ENCODE assay signal across 4 cellular contexts in the genomic region with DNA sequence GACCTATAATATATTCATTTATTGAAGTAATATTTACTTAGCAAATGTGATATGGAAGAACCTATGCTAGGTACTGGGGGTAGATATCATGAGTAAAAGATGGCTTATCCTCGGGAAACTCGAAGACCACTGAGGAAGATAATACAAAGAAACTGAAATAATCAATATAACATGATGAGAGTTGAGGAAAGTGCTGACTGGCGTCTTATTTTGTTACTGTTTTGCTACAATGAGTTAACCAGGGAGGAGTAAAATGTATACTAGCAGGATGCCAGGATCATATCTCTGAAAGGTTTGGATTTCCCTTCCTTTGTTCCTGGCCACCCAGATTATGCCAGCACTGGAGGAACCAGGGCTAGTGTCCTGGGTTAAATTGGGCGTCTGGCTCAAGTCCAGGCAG.
TF ChIP-seq lines count a peak whose summit lies in the region.

No MANE protein-coding gene starts in this region.

TF ChIP-seq in HepG2, 621 proteins besides CTCF, POLR2A, EP300 and RAD21:
- peak; percentile 75 to 82 for TF ChIP-seq MAFK (conservative IDR thresholded peaks at IDR 0.05 in 1 of 2, IDR thresholded peaks at IDR 0.05 in 1 of 2; ENCODE audit: low read length in 2 of 2)
- TF ChIP-seq ZBTB46 (CRISPR knock-in tag; IDR thresholded peaks at IDR 0.05; ENCODE audit: borderline replicate concordance): no peak
- TF ChIP-seq MAFF (IDR thresholded peaks at IDR 0.05; ENCODE audit: low read depth, low read length): peak; percentile 79
TF ChIP-seq in HepG2: peak in this region for 2.

TF ChIP-seq in IMR-90, 13 proteins besides CTCF, POLR2A, EP300 and RAD21:
- TF ChIP-seq MAFK (IDR thresholded peaks at IDR 0.05; ENCODE audit: low read depth, low read length) (peak; percentile 49; the same call in 1 of the 2 replicates), FOS (IDR thresholded peaks at IDR 0.05; ENCODE audit: low read depth, low read length) (no peak)

TF ChIP-seq in K562, 482 proteins besides CTCF, POLR2A, EP300 and RAD21:
- no peak for TF ChIP-seq PRMT5 (CRISPR knock-in tag; IDR thresholded peaks at IDR 0.05)
- no peak for TF ChIP-seq RBM22 (IDR thresholded peaks at IDR 0.05; ENCODE audit: low read depth, low read length, poor library complexity, severe bottlenecking)
- TF ChIP-seq ZNF316 (IDR thresholded peaks at IDR 0.05): peak; percentile 30; the same call in 1 of the 2 replicates

TF ChIP-seq in neural cell, 6 proteins besides CTCF, POLR2A, EP300 and RAD21:
- TF ChIP-seq TAF1 (IDR thresholded peaks at IDR 0.05; ENCODE audit: low read depth) (no peak), SMC3 (conservative IDR thresholded peaks at IDR 0.05; ENCODE audit: poor library complexity) (no peak), EZH2 (IDR thresholded peaks at IDR 0.05; ENCODE audit: borderline replicate concordance, insufficient read depth, low read length, poor library complexity, severe bottlenecking) (no peak), REST (IDR thresholded peaks at IDR 0.05; ENCODE audit: borderline replicate concordance) (no peak), MXI1 (conservative IDR thresholded peaks at IDR 0.05; ENCODE audit: poor library complexity, severe bottlenecking) (no peak), POLR2AphosphoS5 (IDR thresholded peaks at IDR 0.05) (no peak)
TF ChIP-seq in neural cell: peak in this region for 0.
